18 cellular contexts compared by ENCODE assay signal in genomic region chr5:141881886-141882285, GRCh38. TPM values are rescaled to one million over a fixed set of nuclear protein-coding genes. Genes with fewer than 3 reads are reported as not detected.
DNase-seq lines count a peak whose midpoint lies in the region; ATAC-seq, FAIRE-seq and TF ChIP-seq lines count a peak whose summit lies in the region.
"Had no signal": no experiment of that assay in that cellular context is flagged by ENCODE, and none has a peak within 500 bp of the region (broad histone marks: within the 10 kb centered on the region; RNA-seq: fewer than 3 reads in every experiment).

No MANE protein-coding gene starts in this region.

- no TSS peak for BruUV-seq in mammary epithelial cell (replicated peaks; lab: Mats Ljungman, UMichigan)

- H3K27ac ChIP-seq in HUES64 (ENCODE audit: low read depth, low read length) (no peak overlapping the region; the same call in 1 of the 2 replicates), angular gyrus (ENCODE audit: low read depth, low read length) (peak overlapping the region; percentile 92), mammary epithelial cell (ENCODE audit: insufficient read depth, low read depth, low read length) (no peak overlapping the region)
- H3K27ac ChIP-seq: C4-2B, spleen had no signal

- H3K4me1 Mint-ChIP-seq in T-cell: peaks cover 23 to 29% (median 25%) of the 10 kb centered on the region in 3 donors

- TF ChIP-seq CTCF in mammary epithelial cell (conservative IDR thresholded peaks at IDR 0.05 in 1 of 2, IDR thresholded peaks at IDR 0.05 in 1 of 2; ENCODE audit: extremely low read depth in 1 of 2, insufficient read depth in 1 of 2, low read depth in 1 of 2, low read length in 2 of 2): no peak

- no peaks in the 10 kb centered on the region for H4K20me1 ChIP-seq in mammary epithelial cell (ENCODE audit: insufficient read depth, low read length)

- peaks cover 69 to 82% of the 10 kb centered on the region in 2 donors for H3K27me3 Mint-ChIP-seq in T-cell

- peaks cover 41% of the 10 kb centered on the region for H3K4me1 ChIP-seq in HUES64 (ENCODE audit: insufficient read depth, low read length)
- peaks cover 18% of the 10 kb centered on the region for H3K4me1 ChIP-seq in mammary epithelial cell (ENCODE audit: insufficient read depth, low read length)

- 13% methylated on average over 4 of the region's 4 CpGs for WGBS in HUES64
- 52% methylated on average over 3 of the region's 4 CpGs for WGBS in mammary epithelial cell (ENCODE audit: low coverage, missing lambda C conversion rate)

- peak overlapping the region; percentile 49 for H3K4me3 ChIP-seq in HUES64 (ENCODE audit: low read length)
- H3K4me3 ChIP-seq in iPS-18c (ENCODE audit: insufficient read depth, low read depth, low read length): peak overlapping the region; percentile 32; the same call in 1 of the 2 replicates
- H3K4me3 ChIP-seq in mammary epithelial cell (replicated peaks in 1 of 3; ENCODE audit: insufficient read depth in 1 of 3, low read depth in 2 of 3, low read length in 3 of 3): no peak overlapping the region
- H3K4me3 ChIP-seq: coronary artery, K562, spleen had no signal

- H3K27me3 ChIP-seq in HUES64 (ENCODE audit: insufficient read depth, low read length) (peaks cover 31% of the 10 kb centered on the region), mammary epithelial cell (ENCODE audit: insufficient read depth, low read length) (peaks cover 12% of the 10 kb centered on the region)

- DNase-seq in retina (peak; percentile 38), mammary epithelial cell (no peak), frontal cortex (ENCODE audit: low spot score in 2 of 2) (no peak), T-cell (no peak)
- DNase-seq: DND-41; NCI-H1105; NCI-H226; stimulated activated naive CD8-positive, alpha-beta T cell treated with anti-CD3 and anti-CD28 coated beads, Interleukin-15, amount 100 ng/mL, for 72 hours had no signal

- H3K27ac Mint-ChIP-seq in T-cell: no peak overlapping the region
- H3K27ac Mint-ChIP-seq: activated CD8-positive, alpha-beta T cell treated with anti-CD3 and anti-CD28 coated beads, Interleukin-2, amount 10 ng/mL, durations not matched to agents 7 days and 5 days; stimulated activated naive CD8-positive, alpha-beta T cell treated with anti-CD3 and anti-CD28 coated beads, Interleukin-15, amount 100 ng/mL, for 72 hours had no signal

- FAIRE-seq in frontal cortex (lab: Jason Lieb, UNC): no peak
- FAIRE-seq: K562 had no signal

- POLR2A ChIA-PET in T-cell (lab: Charles Lee): no interaction called here

- dilution Hi-C loops in mammary epithelial cell (cut with HindIII; ENCODE audit: low sequenced_read_pairs): loop anchor here (5.0 kb wide), 1 partner anchor 190 kb away; no protein-coding TSS in a partner anchor

- peaks cover 12% of the 10 kb centered on the region for H3K79me2 ChIP-seq in mammary epithelial cell (ENCODE audit: insufficient read depth, low read length)

- no peaks in the 10 kb centered on the region for H3K9me3 Mint-ChIP-seq in T-cell
- H3K9me3 Mint-ChIP-seq: stimulated activated naive CD8-positive, alpha-beta T cell treated with anti-CD3 and anti-CD28 coated beads, Interleukin-15, amount 100 ng/mL, for 72 hours had no signal

- H3K36me3 Mint-ChIP-seq in T-cell: no peaks in the 10 kb centered on the region

- no peak overlapping the region for H2AFZ ChIP-seq in mammary epithelial cell (ENCODE audit: low read depth, low read length)

- no peak overlapping the region for H3K4me3 Mint-ChIP-seq in T-cell
- H3K4me3 Mint-ChIP-seq: activated CD8-positive, alpha-beta T cell treated with anti-CD3 and anti-CD28 coated beads, Interleukin-2, amount 10 ng/mL, durations not matched to agents 7 days and 5 days; stimulated activated naive CD8-positive, alpha-beta T cell treated with anti-CD3 and anti-CD28 coated beads, Interleukin-15, amount 100 ng/mL, for 72 hours had no signal

- CTCF ChIA-PET in mammary epithelial cell (lab: Charles Lee; ENCODE audit: low non-redundant PET) (no interaction called here), T-cell (lab: Charles Lee) (interaction anchor here (0.6 to 5.3 kb wide), 8 partner anchors 8 to 190 kb away, joined by 3 to 54 read pairs (median 6); partner anchors contain the start of gene DELE1 (in 1 of the 2))

- in situ Hi-C loops in mammary epithelial cell (cut with MboI; ENCODE audit: low sequenced_read_pairs in 2 of 2): loop anchor here (5.0 kb wide), 3 partner anchors 75 to 190 kb away; partner anchors contain the start of gene PCDH12 (in 1 of the 2)

- no peak overlapping the region for H3K4me2 ChIP-seq in mammary epithelial cell (ENCODE audit: insufficient read depth, low read depth, low read length)

- H3K9me3 ChIP-seq in HUES64 (ENCODE audit: insufficient read depth, low read depth, low read length) (no peaks in the 10 kb centered on the region), iPS-18c (ENCODE audit: control insufficient read depth, insufficient read depth, low read length) (no peaks in the 10 kb centered on the region), mammary epithelial cell (replicated peaks; ENCODE audit: insufficient read depth, low read length) (no peaks in the 10 kb centered on the region)
- H3K9me3 ChIP-seq: spleen had no signal

- H3K36me3 ChIP-seq in HUES64 (ENCODE audit: insufficient read depth, low read length): no peaks in the 10 kb centered on the region
- no peaks in the 10 kb centered on the region for H3K36me3 ChIP-seq in mammary epithelial cell (ENCODE audit: insufficient read depth, low read length)
- H3K36me3 ChIP-seq: spleen had no signal

- intact Hi-C loops in mammary epithelial cell (cut with micrococcal nuclease): no loop called here

- ATAC-seq in GM19455 (IDR thresholded peaks at IDR 0.05; ENCODE audit: unreplicated experiment): no peak
- no peak for ATAC-seq in T-cell (replicated peaks in 1 of 4)
- ATAC-seq: activated CD8-positive, alpha-beta T cell treated with anti-CD3 and anti-CD28 coated beads, Interleukin-2, amount 10 ng/mL, durations not matched to agents 7 days and 5 days; HCT116; K562; stimulated activated naive CD8-positive, alpha-beta T cell treated with anti-CD3 and anti-CD28 coated beads, Interleukin-15, amount 100 ng/mL, for 72 hours had no signal

- H3K9ac ChIP-seq in HUES64 (ENCODE audit: low read depth, low read length) (no peak overlapping the region), mammary epithelial cell (ENCODE audit: insufficient read depth, low read length) (no peak overlapping the region)

RNA-seq across cellular contexts. Expression of gene PCDH1, which starts 3.7 kb away (rescaled TPM):
- 72.2 TPM for polyA plus RNA-seq in HUES64 (2013, experiment 1 of 2)
- polyA plus RNA-seq in HUES64 (2013, experiment 2 of 2): 59.3 TPM
- 10 to 100 TPM; 41.7 to 41.8 TPM for total RNA-seq in mammary epithelial cell
- 41.7 TPM for polyA plus RNA-seq in mammary epithelial cell
- 130 TPM for polyA minus RNA-seq in mammary epithelial cell
- total RNA-seq in frontal cortex: 41.2 TPM
- 1 to 10 TPM in 2 of 5 donors, under 1 TPM in 3; 0.23 to 3.0 (median 0.82) TPM for total RNA-seq in T-cell
- total RNA-seq: activated CD8-positive, alpha-beta T cell treated with anti-CD3 and anti-CD28 coated beads, Interleukin-2, amount 10 ng/mL, durations not matched to agents 7 days and 5 days had no signal

RNA-seq across cellular contexts. Expression of gene DELE1, which starts 41.8 kb away (rescaled TPM):
- polyA plus RNA-seq in HUES64 (2013, experiment 1 of 2): 49.9 TPM
- 54.3 TPM for polyA plus RNA-seq in HUES64 (2013, experiment 2 of 2)
- 10 to 100 TPM; 39.5 to 51.4 TPM for total RNA-seq in mammary epithelial cell
- 39.8 TPM for polyA plus RNA-seq in mammary epithelial cell
- 37.7 TPM for polyA minus RNA-seq in mammary epithelial cell
- 30.6 TPM for total RNA-seq in frontal cortex
- 100 to 1,000 TPM in 1 of 5 donors, 10 to 100 TPM in 4; 80.3 to 130 (median 85.2) TPM for total RNA-seq in T-cell

Comparison
In these comparisons a context has a peak if more than half of its experiments do, and no peak if none do; other contexts are left out.
1. H3K4me3 ChIP-seq: peak in HUES64 (single experiment) and iPS-18c (single experiment); none in mammary epithelial cell (0 of 3).
2. RNA of gene PCDH1, which starts 3.7 kb away (total RNA-seq): 41.7 to 41.8 TPM in mammary epithelial cell and 41.2 TPM in frontal cortex (single experiment); 0.23 to 3.0 TPM in T-cell; every median in the first group is over 10 times any median in the second.